ENCODE assay signal across 8 cellular contexts in genomic region chr15:68209735-68210408, GRCh38. TPM values are rescaled to one million over a fixed set of nuclear protein-coding genes. Genes with fewer than 3 reads are reported as not detected.
DNase-seq lines count a peak whose midpoint lies in the region; ATAC-seq, FAIRE-seq and TF ChIP-seq lines count a peak whose summit lies in the region.

No MANE protein-coding gene starts in this region.

- no peaks in the 10 kb centered on the region for H3K36me3 Mint-ChIP-seq in activated CD4-positive, alpha-beta memory T cell treated with anti-CD3 and anti-CD28 coated beads, Interleukin-2, amount 10 ng/mL, durations not matched to agents 7 days and 5 days (ENCODE audit: low read depth)

- H3K4me3 Mint-ChIP-seq in activated CD4-positive, alpha-beta memory T cell treated with anti-CD3 and anti-CD28 coated beads, Interleukin-2, amount 10 ng/mL, durations not matched to agents 7 days and 5 days, result peak overlapping the region; percentile 4

- no peak for FAIRE-seq in urothelium cell line (lab: Jason Lieb, UNC)

- ATAC-seq in HG02870 (IDR thresholded peaks at IDR 0.05; ENCODE audit: unreplicated experiment), result peak; percentile 47

- CTCF ChIA-PET in activated CD4-positive, alpha-beta memory T cell treated with anti-CD3 and anti-CD28 coated beads, Interleukin-2, amount 10 ng/mL, durations not matched to agents 7 days and 5 days (lab: Charles Lee), result interaction anchor here (1.1 kb wide), 1 partner anchor 10 kb away, joined by 5 read pairs; no protein-coding TSS in a partner anchor

- H3K4me1 Mint-ChIP-seq in activated CD4-positive, alpha-beta memory T cell treated with anti-CD3 and anti-CD28 coated beads, Interleukin-2, amount 10 ng/mL, durations not matched to agents 7 days and 5 days, result peaks cover 37% of the 10 kb centered on the region

- intact Hi-C loops in posterior vena cava (cut with DNase I), result loop anchor here in 1 of 2 donors (5.0 kb wide), 1 partner anchor 353 kb away; no protein-coding TSS in a partner anchor

- POLR2A ChIA-PET in activated CD4-positive, alpha-beta memory T cell treated with anti-CD3 and anti-CD28 coated beads, Interleukin-2, amount 10 ng/mL, durations not matched to agents 7 days and 5 days (lab: Charles Lee), result interaction anchor here (1.5 to 3.5 kb wide), 3 partner anchors 12 to 156 kb away, joined by 4 to 17 read pairs (median 6); partner anchors contain the start of genes CLN6 and PIAS1

- no peaks in the 10 kb centered on the region for H3K9me3 Mint-ChIP-seq in activated CD4-positive, alpha-beta memory T cell treated with anti-CD3 and anti-CD28 coated beads, Interleukin-2, amount 10 ng/mL, durations not matched to agents 7 days and 5 days

- peak; percentile 43 for DNase-seq in activated CD4-positive, alpha-beta memory T cell treated with anti-CD3 and anti-CD28 coated beads, Interleukin-2, amount 10 ng/mL, durations not matched to agents 7 days and 5 days
- DNase-seq in posterior vena cava (ENCODE audit: low spot score) (peak; percentile 57), NCI-H146 (lab: John Stamatoyannopoulos, UW) (no peak), COLO829 (ENCODE audit: low spot score) (no peak), NCI-H69 (lab: John Stamatoyannopoulos, UW) (no peak), urothelium cell line (ENCODE audit: low spot score) (no peak)

- TF ChIP-seq POLR2A in GM15510 (IDR thresholded peaks at IDR 0.05; ENCODE audit: borderline replicate concordance, extremely low read depth, insufficient read length), result peak; percentile 30

- no peaks in the 10 kb centered on the region for H3K27me3 Mint-ChIP-seq in activated CD4-positive, alpha-beta memory T cell treated with anti-CD3 and anti-CD28 coated beads, Interleukin-2, amount 10 ng/mL, durations not matched to agents 7 days and 5 days

- peak overlapping the region; percentile 86 for H3K27ac Mint-ChIP-seq in activated CD4-positive, alpha-beta memory T cell treated with anti-CD3 and anti-CD28 coated beads, Interleukin-2, amount 10 ng/mL, durations not matched to agents 7 days and 5 days

RNA-seq across cellular contexts. Expression of gene CALML4, which starts 4.7 kb away (rescaled TPM):
- total RNA-seq in activated CD4-positive, alpha-beta memory T cell treated with anti-CD3 and anti-CD28 coated beads, Interleukin-2, amount 10 ng/mL, durations not matched to agents 7 days and 5 days, result 10 to 100 TPM; 12.9 to 13.1 TPM
- 1 to 10 TPM; 5.7 to 8.4 TPM for total RNA-seq in posterior vena cava

RNA-seq across cellular contexts. Expression of gene CLN6, which starts 19.7 kb away (rescaled TPM):
- 10 to 100 TPM; 40.0 to 41.3 TPM for total RNA-seq in activated CD4-positive, alpha-beta memory T cell treated with anti-CD3 and anti-CD28 coated beads, Interleukin-2, amount 10 ng/mL, durations not matched to agents 7 days and 5 days
- 10 to 100 TPM; 14.9 TPM for total RNA-seq in posterior vena cava

Comparison
In these comparisons a context has a peak if more than half of its experiments do, and no peak if none do; other contexts are left out.
1. DNase-seq: peak in activated CD4-positive, alpha-beta memory T cell treated with anti-CD3 and anti-CD28 coated beads, Interleukin-2, amount 10 ng/mL, durations not matched to agents 7 days and 5 days (single experiment) and posterior vena cava (single experiment); none in NCI-H146 (single experiment), COLO829 (single experiment), NCI-H69 (single experiment) and urothelium cell line (single experiment).